16 cellular contexts compared by ENCODE assay signal in the genomic region with DNA sequence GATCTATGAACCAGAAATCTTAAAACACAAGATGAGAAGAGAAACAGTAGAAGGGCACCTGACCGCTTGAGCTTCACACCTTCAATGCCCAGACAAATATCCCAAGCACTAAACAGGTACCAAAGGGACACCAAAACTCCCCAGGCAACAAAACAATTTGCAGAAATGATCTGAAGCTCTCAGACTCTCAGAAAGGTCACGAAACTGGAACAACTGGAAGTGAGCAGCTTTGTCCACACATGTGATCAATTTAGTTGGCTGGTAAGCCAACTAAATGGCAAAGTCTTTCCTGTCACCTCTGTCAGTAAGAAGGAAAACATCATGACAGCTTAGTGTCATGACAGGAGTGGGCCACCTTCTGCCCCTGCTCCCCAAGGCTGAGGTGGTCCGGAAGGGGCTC. TPM values are rescaled to one million over a fixed set of nuclear protein-coding genes. Genes with fewer than 3 reads are reported as not detected.
DNase-seq lines count a peak whose midpoint lies in the region; ATAC-seq lines count a peak whose summit lies in the region.
"Had no signal": no experiment of that assay in that cellular context is flagged by ENCODE, and none has a peak within 500 bp of the region (broad histone marks: within the 10 kb centered on the region; RNA-seq: fewer than 3 reads in every experiment).

No MANE protein-coding gene starts in this region.

- H3K4me3 Mint-ChIP-seq in CD4-positive, CD25-positive, alpha-beta regulatory T cell = peak overlapping the region in 2 of 4 donors; percentile 29 to 100
- no peak overlapping the region for H3K4me3 Mint-ChIP-seq in activated T-helper 17 cell treated with anti-CD3 and anti-CD28 coated beads, Interleukin-2, amount 50 U/mL, for 72 hours
- H3K4me3 Mint-ChIP-seq in naive thymus-derived CD4-positive, alpha-beta T cell = peak overlapping the region in 5 of 10 donors; percentile 12 to 64 (median 29)

- no peaks in the 10 kb centered on the region for H3K9me3 ChIP-seq in CD4-positive, CD25-positive, alpha-beta regulatory T cell (ENCODE audit: control insufficient read depth in 2 of 2, low read length in 2 of 2)
- H3K9me3 ChIP-seq in naive thymus-derived CD4-positive, alpha-beta T cell (ENCODE audit: control insufficient read depth in 2 of 3, low read length in 3 of 3) = no peaks in the 10 kb centered on the region
- H3K9me3 ChIP-seq: SJCRH30 had no signal

- H3K27ac ChIP-seq in CD4-positive, CD25-positive, alpha-beta regulatory T cell (ENCODE audit: insufficient read depth, low read length, poor library complexity, severe bottlenecking) = no peak overlapping the region
- no peak overlapping the region for H3K27ac ChIP-seq in naive thymus-derived CD4-positive, alpha-beta T cell (ENCODE audit: low read depth, low read length)
- H3K27ac ChIP-seq: SJCRH30 had no signal

- peak overlapping the region in 2 of 3 donors; percentile 47 to 80 for H3K27ac Mint-ChIP-seq in CD4-positive, CD25-positive, alpha-beta regulatory T cell
- H3K27ac Mint-ChIP-seq in activated T-helper 17 cell treated with anti-CD3 and anti-CD28 coated beads, Interleukin-2, amount 50 U/mL, for 72 hours = peak overlapping the region; percentile 39
- H3K27ac Mint-ChIP-seq in naive thymus-derived CD4-positive, alpha-beta T cell = peak overlapping the region in 6 of 9 donors; percentile 63 to 84 (median 76)

- no peaks in the 10 kb centered on the region for H3K9me3 Mint-ChIP-seq in CD4-positive, CD25-positive, alpha-beta regulatory T cell
- no peaks in the 10 kb centered on the region for H3K9me3 Mint-ChIP-seq in activated T-helper 17 cell treated with anti-CD3 and anti-CD28 coated beads, Interleukin-2, amount 50 U/mL, for 72 hours
- peaks cover 0 to 2% (median 0%) of the 10 kb centered on the region in 11 donors for H3K9me3 Mint-ChIP-seq in naive thymus-derived CD4-positive, alpha-beta T cell

- no peak for ATAC-seq in CD4-positive, CD25-positive, alpha-beta regulatory T cell (ENCODE audit: low read depth in 2 of 2)
- no peak for ATAC-seq in activated T-helper 17 cell treated with anti-CD3 and anti-CD28 coated beads, Interleukin-2, amount 50 U/mL, for 72 hours (replicated peaks)
- no peak for ATAC-seq in naive thymus-derived CD4-positive, alpha-beta T cell
- no peak for ATAC-seq in GM18867 (IDR thresholded peaks at IDR 0.05; ENCODE audit: unreplicated experiment)

- DNase-seq in SIG-M5 treated with dmso at 0.1 percent for 504 hours (lab: John Stamatoyannopoulos, UW; ENCODE audit: unreplicated experiment) (peak; percentile 16), SIG-M5 (lab: John Stamatoyannopoulos, UW) (no peak), mesenteric fat pad (ENCODE audit: low spot score) (no peak)
- DNase-seq in CD4-positive, CD25-positive, alpha-beta regulatory T cell = no peak
- DNase-seq in naive thymus-derived CD4-positive, alpha-beta T cell = no peak
- no peak for DNase-seq in NK-92 treated with Interleukin-12 subunit alpha and Interleukin-12 subunit beta, amount 100 ng/mL, for 24 hours (lab: John Stamatoyannopoulos, UW)
- DNase-seq: EL, foreskin melanocyte, GOT3, Kasumi-1, NCI-H146, NCI-H226, SJCRH30 had no signal

- H3K4me1 ChIP-seq in CD4-positive, CD25-positive, alpha-beta regulatory T cell (ENCODE audit: control insufficient read depth, insufficient read depth, low read length, poor library complexity, severe bottlenecking) = peaks cover 25% of the 10 kb centered on the region
- peaks cover 22 to 26% of the 10 kb centered on the region in 2 donors for H3K4me1 ChIP-seq in naive thymus-derived CD4-positive, alpha-beta T cell (ENCODE audit: control insufficient read depth in 2 of 2, insufficient read depth in 2 of 2, low read length in 2 of 2)

- no peaks in the 10 kb centered on the region for H3K27me3 Mint-ChIP-seq in CD4-positive, CD25-positive, alpha-beta regulatory T cell
- H3K27me3 Mint-ChIP-seq in activated T-helper 17 cell treated with anti-CD3 and anti-CD28 coated beads, Interleukin-2, amount 50 U/mL, for 72 hours = no peaks in the 10 kb centered on the region
- no peaks in the 10 kb centered on the region for H3K27me3 Mint-ChIP-seq in naive thymus-derived CD4-positive, alpha-beta T cell

- intact Hi-C loops in naive thymus-derived CD4-positive, alpha-beta T cell (cut with micrococcal nuclease) = no loop called here

- peaks cover 8% of the 10 kb centered on the region for H3K36me3 ChIP-seq in CD4-positive, CD25-positive, alpha-beta regulatory T cell (ENCODE audit: control insufficient read depth, insufficient read depth, low read length)
- H3K36me3 ChIP-seq in naive thymus-derived CD4-positive, alpha-beta T cell (ENCODE audit: control insufficient read depth in 2 of 3, insufficient read depth in 3 of 3, low read length in 3 of 3) = peaks cover 0 to 29% (median 0%) of the 10 kb centered on the region in 3 experiments
- H3K36me3 ChIP-seq: SJCRH30 had no signal

- CTCF ChIA-PET in naive thymus-derived CD4-positive, alpha-beta T cell (lab: Charles Lee) = interaction anchor here (1.4 kb wide), 1 partner anchor 32 kb away, joined by 3 read pairs; no protein-coding TSS in a partner anchor

- no peaks in the 10 kb centered on the region for H3K27me3 ChIP-seq in CD4-positive, CD25-positive, alpha-beta regulatory T cell (ENCODE audit: control insufficient read depth, insufficient read depth, low read length)
- no peaks in the 10 kb centered on the region for H3K27me3 ChIP-seq in naive thymus-derived CD4-positive, alpha-beta T cell (ENCODE audit: control insufficient read depth in 2 of 2, insufficient read depth in 2 of 2, low read length in 2 of 2)
- H3K27me3 ChIP-seq: SJCRH30 had no signal

- peaks cover 5% of the 10 kb centered on the region for H3K36me3 Mint-ChIP-seq in CD4-positive, CD25-positive, alpha-beta regulatory T cell
- peaks cover 28% of the 10 kb centered on the region for H3K36me3 Mint-ChIP-seq in activated T-helper 17 cell treated with anti-CD3 and anti-CD28 coated beads, Interleukin-2, amount 50 U/mL, for 72 hours (ENCODE audit: low read depth)
- H3K36me3 Mint-ChIP-seq in naive thymus-derived CD4-positive, alpha-beta T cell = peaks cover 0 to 5% (median 3%) of the 10 kb centered on the region in 5 donors

- POLR2A ChIA-PET in naive thymus-derived CD4-positive, alpha-beta T cell (lab: Charles Lee) = no interaction called here

- peaks cover 15 to 73% (median 50%) of the 10 kb centered on the region in 4 donors for H3K4me1 Mint-ChIP-seq in CD4-positive, CD25-positive, alpha-beta regulatory T cell
- H3K4me1 Mint-ChIP-seq in activated T-helper 17 cell treated with anti-CD3 and anti-CD28 coated beads, Interleukin-2, amount 50 U/mL, for 72 hours = peaks cover 38% of the 10 kb centered on the region
- peaks cover 43 to 74% (median 56%) of the 10 kb centered on the region in 7 donors for H3K4me1 Mint-ChIP-seq in naive thymus-derived CD4-positive, alpha-beta T cell

- H3K4me3 ChIP-seq in CD4-positive, CD25-positive, alpha-beta regulatory T cell (ENCODE audit: low read depth, low read length) = no peak overlapping the region
- no peak overlapping the region for H3K4me3 ChIP-seq in naive thymus-derived CD4-positive, alpha-beta T cell (ENCODE audit: low read length)
- H3K4me3 ChIP-seq: lung, SJCRH30 had no signal

RNA-seq across cellular contexts. Expression of gene IPPK, which starts 4.1 kb away (rescaled TPM):
- total RNA-seq in CD4-positive, CD25-positive, alpha-beta regulatory T cell = 9.2 TPM
- polyA plus RNA-seq in CD4-positive, CD25-positive, alpha-beta regulatory T cell = 1 to 10 TPM; 3.8 to 5.9 (median 5.4) TPM
- 10 to 100 TPM; 15.1 to 18.1 TPM for total RNA-seq in activated T-helper 17 cell treated with anti-CD3 and anti-CD28 coated beads, Interleukin-2, amount 50 U/mL, for 72 hours
- total RNA-seq in naive thymus-derived CD4-positive, alpha-beta T cell = 10 to 100 TPM in 1 of 5 experiments, 1 to 10 TPM in 4; 5.9 to 12.8 (median 7.4) TPM
- polyA plus RNA-seq in naive thymus-derived CD4-positive, alpha-beta T cell = 1 to 10 TPM; 2.8 to 9.8 TPM
- total RNA-seq in mesenteric fat pad = 10.1 TPM
